Comparison of ENCODE assay signal across 26 cellular contexts in genomic region chr16:70664325-70665112, GRCh38. TPM values are rescaled to one million over a fixed set of nuclear protein-coding genes. Genes with fewer than 3 reads are reported as not detected.
DNase-seq lines count a peak whose midpoint lies in the region; ATAC-seq and TF ChIP-seq lines count a peak whose summit lies in the region.
"Had no signal": no experiment of that assay in that cellular context is flagged by ENCODE, and none has a peak within 500 bp of the region (broad histone marks: within the 10 kb centered on the region; RNA-seq: fewer than 3 reads in every experiment).

No MANE protein-coding gene starts in this region.

- no peak overlapping the region for H3K9ac ChIP-seq in endodermal cell (ENCODE audit: extremely low read depth, low read length, poor library complexity, severe bottlenecking)
- H3K9ac ChIP-seq: BLaER1 treated with 17β-estradiol and CSF1 and Interleukin-3, amounts not matched to agents 10 nM and 100 nM; KMS-11 had no signal

- H3K4me3 Mint-ChIP-seq in endodermal cell (no peak overlapping the region), type B pancreatic cell (no peak overlapping the region)
- H3K4me3 Mint-ChIP-seq in naive thymus-derived CD4-positive, alpha-beta T cell = no peak overlapping the region
- no peak overlapping the region for H3K4me3 Mint-ChIP-seq in activated T-cell treated with anti-CD3 and anti-CD28 coated beads, Interleukin-2, amount 50 U/mL, for 24 hours
- H3K4me3 Mint-ChIP-seq: activated CD8-positive, alpha-beta T cell treated with anti-CD3 and anti-CD28 coated beads, Interleukin-2, amount 10 ng/mL, durations not matched to agents 7 days and 5 days; activated naive CD8-positive, alpha-beta T cell treated with anti-CD3 and anti-CD28 coated beads, Interleukin-2, amount 50 U/mL, for 24 hours had no signal

- no peak for TF ChIP-seq CTCF in HEK293 (tag by site-specific recombination; IDR thresholded peaks at IDR 0.05)
- no peak for TF ChIP-seq CTCF in endodermal cell (conservative IDR thresholded peaks at IDR 0.05)
- TF ChIP-seq CTCF in type B pancreatic cell (conservative IDR thresholded peaks at IDR 0.05) = no peak

- H3K4me1 Mint-ChIP-seq in endodermal cell (no peaks in the 10 kb centered on the region), type B pancreatic cell (ENCODE audit: unreplicated experiment) (no peaks in the 10 kb centered on the region)
- H3K4me1 Mint-ChIP-seq in naive thymus-derived CD4-positive, alpha-beta T cell = no peaks in the 10 kb centered on the region
- H3K4me1 Mint-ChIP-seq in activated T-cell treated with anti-CD3 and anti-CD28 coated beads, Interleukin-2, amount 50 U/mL, for 24 hours (ENCODE audit: low read depth) = no peaks in the 10 kb centered on the region
- H3K4me1 Mint-ChIP-seq: activated naive CD8-positive, alpha-beta T cell treated with anti-CD3 and anti-CD28 coated beads, Interleukin-2, amount 50 U/mL, for 24 hours had no signal

- no peaks in the 10 kb centered on the region for H3K27me3 ChIP-seq in endodermal cell (ENCODE audit: control insufficient read depth, insufficient read depth, low read length, poor library complexity, severe bottlenecking)
- no peaks in the 10 kb centered on the region for H3K27me3 ChIP-seq in naive thymus-derived CD4-positive, alpha-beta T cell (ENCODE audit: control insufficient read depth in 2 of 2, insufficient read depth in 2 of 2, low read length in 2 of 2)
- H3K27me3 ChIP-seq: BLaER1 treated with 17β-estradiol and CSF1 and Interleukin-3, amounts not matched to agents 10 nM and 100 nM; foreskin keratinocyte; SJCRH30; uterus had no signal

- H3K4me3 ChIP-seq in HEK293 (ENCODE audit: low read depth, low read length) = no peak overlapping the region
- H3K4me3 ChIP-seq in endodermal cell (ENCODE audit: low read length) = no peak overlapping the region
- no peak overlapping the region for H3K4me3 ChIP-seq in naive thymus-derived CD4-positive, alpha-beta T cell (ENCODE audit: low read length)
- H3K4me3 ChIP-seq: BLaER1 treated with 17β-estradiol and CSF1 and Interleukin-3, amounts not matched to agents 10 nM and 100 nM; GM12878; PC-9; psoas muscle; SJCRH30; uterus had no signal

- POLR2A ChIA-PET in HEK293 (lab: Yijun Ruan, JAX) = no interaction called here
- POLR2A ChIA-PET in naive thymus-derived CD4-positive, alpha-beta T cell (lab: Charles Lee) = no interaction called here

- H3K4me1 ChIP-seq in HEK293 (ENCODE audit: control insufficient read depth, insufficient read depth, low read length) (no peaks in the 10 kb centered on the region), endodermal cell (ENCODE audit: control insufficient read depth, insufficient read depth, low read length) (no peaks in the 10 kb centered on the region)
- no peaks in the 10 kb centered on the region for H3K4me1 ChIP-seq in naive thymus-derived CD4-positive, alpha-beta T cell (ENCODE audit: control insufficient read depth in 2 of 2, insufficient read depth in 2 of 2, low read length in 2 of 2)
- H3K4me1 ChIP-seq: Caco-2, foreskin keratinocyte, psoas muscle, SJCRH30 had no signal

- H3K27me3 Mint-ChIP-seq in endodermal cell (ENCODE audit: insufficient read depth) (no peaks in the 10 kb centered on the region), type B pancreatic cell (no peaks in the 10 kb centered on the region)
- peaks cover 0 to 3% (median 0%) of the 10 kb centered on the region in 5 donors for H3K27me3 Mint-ChIP-seq in naive thymus-derived CD4-positive, alpha-beta T cell
- H3K27me3 Mint-ChIP-seq in activated T-cell treated with anti-CD3 and anti-CD28 coated beads, Interleukin-2, amount 50 U/mL, for 24 hours = no peaks in the 10 kb centered on the region
- H3K27me3 Mint-ChIP-seq: activated naive CD8-positive, alpha-beta T cell treated with anti-CD3 and anti-CD28 coated beads, Interleukin-2, amount 50 U/mL, for 24 hours had no signal

- CTCF ChIA-PET in HEK293 (lab: Yijun Ruan, JAX) = no interaction called here
- CTCF ChIA-PET in naive thymus-derived CD4-positive, alpha-beta T cell (lab: Charles Lee) = no interaction called here

- intact Hi-C loops in naive thymus-derived CD4-positive, alpha-beta T cell (cut with micrococcal nuclease) = no loop called here

- H3K9me3 Mint-ChIP-seq in endodermal cell (peaks cover 19% of the 10 kb centered on the region), type B pancreatic cell (no peaks in the 10 kb centered on the region)
- peaks cover 0 to 6% (median 0%) of the 10 kb centered on the region in 11 donors for H3K9me3 Mint-ChIP-seq in naive thymus-derived CD4-positive, alpha-beta T cell
- no peaks in the 10 kb centered on the region for H3K9me3 Mint-ChIP-seq in activated T-cell treated with anti-CD3 and anti-CD28 coated beads, Interleukin-2, amount 50 U/mL, for 24 hours
- H3K9me3 Mint-ChIP-seq: activated naive CD8-positive, alpha-beta T cell treated with anti-CD3 and anti-CD28 coated beads, Interleukin-2, amount 50 U/mL, for 24 hours had no signal

- DNase-seq in 8988T = peak; percentile 28
- peak; percentile 57 for DNase-seq in endodermal cell
- DNase-seq in naive thymus-derived CD4-positive, alpha-beta T cell = no peak
- DNase-seq in activated T-cell treated with anti-CD3 and anti-CD28 coated beads, Interleukin-2, amount 50 U/mL, for 24 hours = no peak
- no peak for DNase-seq in type B pancreatic cell (ENCODE audit: extremely low spot score, unreplicated experiment)
- DNase-seq: activated CD4-positive, alpha-beta T cell treated with anti-CD3 and anti-CD28 coated beads for 1 hour; activated CD8-positive, alpha-beta T cell treated with anti-CD3 and anti-CD28 coated beads, Interleukin-2, amount 10 ng/mL, durations not matched to agents 7 days and 5 days; activated gamma-delta T cell; activated naive CD8-positive, alpha-beta T cell treated with anti-CD3 and anti-CD28 coated beads, Interleukin-2, amount 50 U/mL, for 24 hours; DND-41; effector CD4-positive, alpha-beta T cell; foreskin keratinocyte; NCI-H510A; PC-9; psoas muscle; SJCRH30 had no signal

- no peaks in the 10 kb centered on the region for H3K9me3 ChIP-seq in HEK293 (ENCODE audit: control insufficient read depth, insufficient read depth, low read depth, low read length)
- H3K9me3 ChIP-seq in endodermal cell (ENCODE audit: control insufficient read depth, low read length) = peaks cover 12% of the 10 kb centered on the region
- no peaks in the 10 kb centered on the region for H3K9me3 ChIP-seq in naive thymus-derived CD4-positive, alpha-beta T cell (ENCODE audit: control insufficient read depth in 2 of 3, low read length in 3 of 3)
- H3K9me3 ChIP-seq: BLaER1 treated with 17β-estradiol and CSF1 and Interleukin-3, amounts not matched to agents 10 nM and 100 nM; Caco-2; psoas muscle; SJCRH30; uterus had no signal

- ATAC-seq in naive thymus-derived CD4-positive, alpha-beta T cell = peak; percentile 25
- no peak for ATAC-seq in GM18909 (IDR thresholded peaks at IDR 0.05; ENCODE audit: poor library complexity, unreplicated experiment)
- ATAC-seq in HG02759 (IDR thresholded peaks at IDR 0.05; ENCODE audit: unreplicated experiment) = no peak
- ATAC-seq: activated CD8-positive, alpha-beta T cell treated with anti-CD3 and anti-CD28 coated beads, Interleukin-2, amount 10 ng/mL, durations not matched to agents 7 days and 5 days; activated naive CD8-positive, alpha-beta T cell treated with anti-CD3 and anti-CD28 coated beads, Interleukin-2, amount 50 U/mL, for 24 hours; foreskin keratinocyte; GM12878 had no signal

- WGBS in endodermal cell (ENCODE audit: insufficient coverage in 1 of 2, insufficient read length in 1 of 2), 2 experiments = 88 to 95% methylated on average over 23 to 39 of the region's 39 CpGs

- no peak overlapping the region for H3K27ac Mint-ChIP-seq in endodermal cell
- no peak overlapping the region for H3K27ac Mint-ChIP-seq in naive thymus-derived CD4-positive, alpha-beta T cell
- H3K27ac Mint-ChIP-seq in activated T-cell treated with anti-CD3 and anti-CD28 coated beads, Interleukin-2, amount 50 U/mL, for 24 hours = no peak overlapping the region
- no peak overlapping the region for H3K27ac Mint-ChIP-seq in type B pancreatic cell
- H3K27ac Mint-ChIP-seq: activated CD8-positive, alpha-beta T cell treated with anti-CD3 and anti-CD28 coated beads, Interleukin-2, amount 10 ng/mL, durations not matched to agents 7 days and 5 days; activated naive CD8-positive, alpha-beta T cell treated with anti-CD3 and anti-CD28 coated beads, Interleukin-2, amount 50 U/mL, for 24 hours had no signal

- H3K27ac ChIP-seq in HEK293 (ENCODE audit: extremely low read depth, low read depth, low read length) (no peak overlapping the region), endodermal cell (ENCODE audit: low read depth, low read length) (no peak overlapping the region)
- H3K27ac ChIP-seq in naive thymus-derived CD4-positive, alpha-beta T cell (ENCODE audit: low read depth, low read length) = no peak overlapping the region
- H3K27ac ChIP-seq: BLaER1 treated with 17β-estradiol and CSF1 and Interleukin-3, amounts not matched to agents 10 nM and 100 nM; foreskin keratinocyte; KMS-11; PC-9; psoas muscle; SJCRH30 had no signal

- H3K36me3 Mint-ChIP-seq in endodermal cell (ENCODE audit: low read depth) (peaks cover 38% of the 10 kb centered on the region), type B pancreatic cell (peaks cover 19% of the 10 kb centered on the region)
- H3K36me3 Mint-ChIP-seq in naive thymus-derived CD4-positive, alpha-beta T cell = peaks cover 0 to 18% (median 13%) of the 10 kb centered on the region in 5 donors
- H3K36me3 Mint-ChIP-seq in activated T-cell treated with anti-CD3 and anti-CD28 coated beads, Interleukin-2, amount 50 U/mL, for 24 hours (ENCODE audit: low read depth) = peaks cover 3% of the 10 kb centered on the region

- H3K36me3 ChIP-seq in HEK293 (ENCODE audit: control insufficient read depth in 2 of 2, insufficient read depth in 1 of 2, low read length in 2 of 2) = peaks cover 19 to 63% of the 10 kb centered on the region in 2 experiments; a peak in 2 of 3 replicates
- H3K36me3 ChIP-seq in endodermal cell (ENCODE audit: control insufficient read depth, insufficient read depth, low read length) = peaks cover 31% of the 10 kb centered on the region
- no peaks in the 10 kb centered on the region for H3K36me3 ChIP-seq in naive thymus-derived CD4-positive, alpha-beta T cell (ENCODE audit: control insufficient read depth in 2 of 3, insufficient read depth in 3 of 3, low read length in 3 of 3)
- H3K36me3 ChIP-seq: uterus had no signal

TF ChIP-seq in HEK293, 187 proteins besides CTCF, POLR2A, EP300 and RAD21 (continues in another document):
- no peak for TF ChIP-seq REPIN1 (tag by site-specific recombination; IDR thresholded peaks at IDR 0.05; ENCODE audit: low read depth)

RNA-seq across cellular contexts. Expression of gene IL34, which starts 18.2 kb away (rescaled TPM):
- total RNA-seq in endodermal cell (1 to 10 TPM; 3.0 to 5.6 TPM), type B pancreatic cell (ENCODE audit: low replicate concordance) (0.40 TPM in 1 of 2 replicates, not detected in the other)
- polyA plus RNA-seq in endodermal cell (2013, experiment 1 of 2) = 1.3 TPM
- polyA plus RNA-seq in endodermal cell (2013, experiment 2 of 2) = 0.21 TPM
- 1 to 10 TPM in 1 of 5 experiments, under 1 TPM in 2, not detected in 2; 0.38 to 1.1 (median 0.50) TPM for total RNA-seq in naive thymus-derived CD4-positive, alpha-beta T cell
- polyA plus RNA-seq in naive thymus-derived CD4-positive, alpha-beta T cell = not detected
- total RNA-seq: A673; GM12878; PC-9; T-helper 1 cell treated with Interleukin-12 subunit alpha and Interleukin-12 subunit beta and Interleukin-4 antibody, amounts not matched to agents 30 ng/mL and 1 ng/mL, for 36 hours had no signal

RNA-seq across cellular contexts. Expression of gene MTSS2, which starts 21.3 kb away (rescaled TPM):
- total RNA-seq in endodermal cell (10 to 100 TPM; 23.4 to 24.0 TPM), type B pancreatic cell (ENCODE audit: low replicate concordance) (92.2 and 118 TPM in 2 replicates)
- polyA plus RNA-seq in endodermal cell (2013, experiment 1 of 2) = 86.6 TPM
- 67.0 TPM for polyA plus RNA-seq in endodermal cell (2013, experiment 2 of 2)
- total RNA-seq in naive thymus-derived CD4-positive, alpha-beta T cell = 10 to 100 TPM in 3 of 5 experiments, 1 to 10 TPM in 2; 1.4 to 16.7 (median 11.5) TPM
- polyA plus RNA-seq in naive thymus-derived CD4-positive, alpha-beta T cell = not detected

Comparison
In these comparisons a context has a peak if more than half of its experiments do, and no peak if none do; other contexts are left out.
1. DNase-seq: peak in 8988T (single experiment) and endodermal cell (single experiment); none in naive thymus-derived CD4-positive, alpha-beta T cell (0 of 9), activated T-cell treated with anti-CD3 and anti-CD28 coated beads, Interleukin-2, amount 50 U/mL, for 24 hours (single experiment) and type B pancreatic cell (single experiment).